Comparison of ENCODE assay signal across 28 cellular contexts in genomic region chr3:67008388-67008787, GRCh38.
"Had no signal": no experiment of that assay in that cellular context is flagged by ENCODE, and none has a peak within 500 bp of the region (broad histone marks: within the 10 kb centered on the region; RNA-seq: fewer than 3 reads in every experiment).

No MANE protein-coding gene starts in this region.

- H3K36me3 Mint-ChIP-seq: mesothelial cell of epicardium had no signal

- H3K36me3 ChIP-seq: neural progenitor cell, tibial artery had no signal

- H3K4me1 ChIP-seq: foreskin keratinocyte, neural progenitor cell, parathyroid adenoma, testis had no signal

- H3K9me3 Mint-ChIP-seq: immature natural killer cell, mesothelial cell of epicardium, nephron, neural progenitor cell, type B pancreatic cell had no signal

- H3K9me3 ChIP-seq: esophagus muscularis mucosa, gastroesophageal sphincter, mucosa of descending colon, sigmoid colon, testis, tibial artery had no signal

- DNase-seq: dermis blood vessel endothelial cell; effector memory CD4-positive, alpha-beta T cell; foreskin keratinocyte; glutamatergic neuron; hypothalamus; immature natural killer cell; islet precursor cell; kidney glomerular epithelial cell; mesenchymal stem cell; mucosa of descending colon; naive B cell; sigmoid colon; stimulated activated CD4-positive, alpha-beta T cell treated with anti-CD3 and anti-CD28 coated beads, Interleukin-4, amount 100 ng/mL, for 4 hours; stimulated activated naive CD8-positive, alpha-beta T cell treated with anti-CD3 and anti-CD28 coated beads, Interleukin-15, Interleukin-2, amounts not matched to agents 100 U/mL and 50 U/mL, for 24 hours; substantia nigra; testis; tibial artery had no signal

- H3K9ac ChIP-seq: neural progenitor cell, parathyroid adenoma had no signal

- H3K4me3 Mint-ChIP-seq: immature natural killer cell; mesothelial cell of epicardium; naive B cell; nephron; neural progenitor cell; stimulated activated memory B cell treated with anti-CD40 and anti-IgM and Interleukin-4, amounts not matched to agents 10 μg/mL and 1 μg/mL and 100 μg/mL, for 72 hours; type B pancreatic cell had no signal

- H3K4me2 ChIP-seq: neural progenitor cell had no signal

- H3K4me1 Mint-ChIP-seq: neural progenitor cell had no signal

- H3K27me3 ChIP-seq: esophagus muscularis mucosa, foreskin keratinocyte, gastroesophageal sphincter, neural progenitor cell, sigmoid colon, testis, tibial artery had no signal

- H3K27ac Mint-ChIP-seq: immature natural killer cell; mesothelial cell of epicardium; nephron; neural progenitor cell; progenitor cell of endocrine pancreas; stimulated activated memory B cell treated with anti-CD40 and anti-IgM and Interleukin-4, amounts not matched to agents 10 μg/mL and 1 μg/mL and 100 μg/mL, for 72 hours; type B pancreatic cell had no signal

- H3K27ac ChIP-seq: coronary artery, esophagus muscularis mucosa, foreskin keratinocyte, gastroesophageal sphincter, neural progenitor cell, parathyroid adenoma, sigmoid colon, testis, tibial artery had no signal

- H3K27me3 Mint-ChIP-seq: naive B cell; progenitor cell of endocrine pancreas; stimulated activated memory B cell treated with anti-CD40 and anti-IgM and Interleukin-4, amounts not matched to agents 10 μg/mL and 1 μg/mL and 100 μg/mL, for 72 hours; type B pancreatic cell had no signal

- H2AFZ ChIP-seq: neural progenitor cell, parathyroid adenoma had no signal

- ATAC-seq: foreskin keratinocyte; gastroesophageal sphincter; mucosa of descending colon; stimulated activated memory B cell treated with anti-CD40 and anti-IgM and Interleukin-4, amounts not matched to agents 10 μg/mL and 1 μg/mL and 100 μg/mL, for 72 hours; stimulated activated naive CD8-positive, alpha-beta T cell treated with anti-CD3 and anti-CD28 coated beads, Interleukin-15, Interleukin-2, amounts not matched to agents 100 U/mL and 50 U/mL, for 24 hours had no signal

- H3K4me3 ChIP-seq: coronary artery, esophagus muscularis mucosa, gastroesophageal sphincter, lung, mucosa of descending colon, neural progenitor cell, sigmoid colon, testis, tibial artery had no signal
